29 cellular contexts compared by ENCODE assay signal in the genomic region with DNA sequence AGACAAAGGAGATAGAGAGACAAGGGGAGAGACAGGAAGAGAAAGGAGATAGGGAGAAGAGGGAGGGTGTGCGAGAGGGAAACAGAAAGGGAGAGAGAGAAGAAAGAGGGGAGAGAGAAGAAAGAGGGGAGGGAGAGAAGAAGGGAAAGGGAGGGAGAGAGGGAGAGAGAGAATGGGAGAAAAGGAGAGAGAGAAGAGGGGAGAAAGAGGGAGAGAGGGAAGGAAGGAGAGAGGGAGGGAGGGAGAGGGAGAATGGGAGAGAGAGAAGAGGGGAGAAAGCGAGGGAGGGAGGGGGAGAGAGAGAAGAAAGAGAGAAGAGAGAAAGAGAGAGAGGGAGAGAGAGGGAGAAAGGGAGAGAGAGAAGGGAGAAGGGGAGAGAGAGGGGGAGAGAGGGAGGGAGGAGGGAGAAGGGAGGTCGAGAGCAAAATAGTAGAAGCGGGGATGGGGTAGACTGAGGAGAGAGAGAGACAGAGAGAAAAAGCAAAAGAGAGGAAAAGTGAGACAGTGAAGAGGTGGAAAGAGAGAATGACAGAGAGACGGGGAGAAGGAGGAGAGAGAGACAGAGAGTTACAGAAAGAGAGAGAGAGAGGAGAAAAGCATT.
"Had no signal": no experiment of that assay in that cellular context is flagged by ENCODE, and none has a peak within 500 bp of the region (broad histone marks: within the 10 kb centered on the region; RNA-seq: fewer than 3 reads in every experiment).

No MANE protein-coding gene starts in this region.

- H3K27me3 Mint-ChIP-seq: dendritic cell treated with granulocyte-macrophage colony-stimulating factor and Interleukin-4, amounts not matched to agents 40 ng/mL and 50 ng/mL, for 4 days; effector memory CD8-positive, alpha-beta T cell; naive B cell had no signal

- H3K4me3 Mint-ChIP-seq: dendritic cell treated with granulocyte-macrophage colony-stimulating factor and Interleukin-4, amounts not matched to agents 40 ng/mL and 50 ng/mL, for 4 days; effector memory CD8-positive, alpha-beta T cell; endodermal cell; immature natural killer cell; mesothelial cell of epicardium; naive B cell had no signal

- H2AFZ ChIP-seq: hepatocyte had no signal

- H3K27ac Mint-ChIP-seq: dendritic cell treated with granulocyte-macrophage colony-stimulating factor and Interleukin-4, amounts not matched to agents 40 ng/mL and 50 ng/mL, for 4 days; effector memory CD8-positive, alpha-beta T cell; endodermal cell; immature natural killer cell; mesothelial cell of epicardium had no signal

- H3K4me1 ChIP-seq: colonic mucosa, esophagus squamous epithelium, gastrocnemius medialis, heart right ventricle, lower lobe of right lung had no signal

- H3K9me3 ChIP-seq: colonic mucosa, esophagus squamous epithelium, gastrocnemius medialis, heart right ventricle, lower lobe of right lung, mucosa of descending colon had no signal

- H3K4me3 ChIP-seq: colonic mucosa, esophagus squamous epithelium, gastrocnemius medialis, heart right ventricle, hepatocyte, lower lobe of right lung, mucosa of descending colon had no signal

- ATAC-seq: effector memory CD8-positive, alpha-beta T cell; gastrocnemius medialis; heart right ventricle; left colon; left lobe of liver; left ventricle myocardium superior; lower lobe of right lung; mucosa of descending colon had no signal

- DNase-seq: colonic mucosa; cortex of kidney; effector CD8-positive, alpha-beta T cell; effector memory CD8-positive, alpha-beta T cell; endodermal cell; esophagus squamous epithelium; foreskin fibroblast; foreskin melanocyte; gastrocnemius medialis; glutamatergic neuron; head of caudate nucleus; heart right ventricle; hypothalamus; immature natural killer cell; islet precursor cell; kidney; kidney glomerular epithelial cell; left colon; left ventricle myocardium superior; lower lobe of right lung; mesenchymal stem cell; mucosa of descending colon; naive B cell had no signal

- H3K27me3 ChIP-seq: colonic mucosa, esophagus squamous epithelium, gastrocnemius medialis, heart right ventricle, hepatocyte had no signal

- H3K9me3 Mint-ChIP-seq: dendritic cell treated with granulocyte-macrophage colony-stimulating factor and Interleukin-4, amounts not matched to agents 40 ng/mL and 50 ng/mL, for 4 days; effector memory CD8-positive, alpha-beta T cell; immature natural killer cell; naive B cell had no signal

- H3K79me2 ChIP-seq: hepatocyte had no signal

- H3K36me3 ChIP-seq: colonic mucosa, esophagus squamous epithelium, gastrocnemius medialis, heart right ventricle had no signal

- H3K27ac ChIP-seq: colonic mucosa, esophagus squamous epithelium, gastrocnemius medialis, heart right ventricle, hepatocyte, lower lobe of right lung had no signal

- H3K4me2 ChIP-seq: hepatocyte had no signal

- H3K4me1 Mint-ChIP-seq: endodermal cell, mesothelial cell of epicardium had no signal

- FAIRE-seq: endometrium, endothelial cell of umbilical vein, kidney had no signal
